14 cellular contexts compared by ENCODE assay signal in genomic region chr9:99025616-99026270, GRCh38.
"Had no signal": no experiment of that assay in that cellular context is flagged by ENCODE, and none has a peak within 500 bp of the region (broad histone marks: within the 10 kb centered on the region; RNA-seq: fewer than 3 reads in every experiment).

No MANE protein-coding gene starts in this region.

- H3K36me3 Mint-ChIP-seq: stimulated activated memory B cell treated with anti-CD40 and anti-IgM and Interleukin-4, amounts not matched to agents 10 μg/mL and 1 μg/mL and 100 μg/mL, for 72 hours; type B pancreatic cell had no signal

- H3K9me3 Mint-ChIP-seq: naive B cell; stimulated activated memory B cell treated with anti-CD40 and anti-IgM and Interleukin-4, amounts not matched to agents 10 μg/mL and 1 μg/mL and 100 μg/mL, for 72 hours; T-helper 1 cell treated with Interleukin-12 subunit alpha and Interleukin-12 subunit beta and Interleukin-4 antibody, amounts not matched to agents 30 μg/mL and 1 μg/mL, for 36 hours had no signal

- H3K27me3 ChIP-seq: body of pancreas had no signal

- FAIRE-seq: small intestine, TTC549 had no signal

- H3K9me3 ChIP-seq: body of pancreas, lower lobe of right lung had no signal

- H3K36me3 ChIP-seq: lower lobe of right lung had no signal

- H3K4me1 ChIP-seq: body of pancreas, lower lobe of right lung had no signal

- H3K4me3 ChIP-seq: body of pancreas, lower lobe of right lung had no signal

- H3K27me3 Mint-ChIP-seq: stimulated activated memory B cell treated with anti-CD40 and anti-IgM and Interleukin-4, amounts not matched to agents 10 μg/mL and 1 μg/mL and 100 μg/mL, for 72 hours had no signal

- H3K4me3 Mint-ChIP-seq: naive B cell; stimulated activated memory B cell treated with anti-CD40 and anti-IgM and Interleukin-4, amounts not matched to agents 10 μg/mL and 1 μg/mL and 100 μg/mL, for 72 hours; T-helper 1 cell treated with Interleukin-12 subunit alpha and Interleukin-12 subunit beta and Interleukin-4 antibody, amounts not matched to agents 30 μg/mL and 1 μg/mL, for 36 hours; type B pancreatic cell had no signal

- H3K27ac Mint-ChIP-seq: stimulated activated memory B cell treated with anti-CD40 and anti-IgM and Interleukin-4, amounts not matched to agents 10 μg/mL and 1 μg/mL and 100 μg/mL, for 72 hours; type B pancreatic cell had no signal

- DNase-seq: activated naive CD4-positive, alpha-beta T cell treated with anti-CD3 and anti-CD28 coated beads, Interleukin-2, amount 50 U/mL, for 16 hours; amniotic stem cell; body of pancreas; hypothalamus; lower lobe of right lung; midbrain; naive B cell; small intestine; substantia nigra had no signal

- H3K27ac ChIP-seq: body of pancreas, lower lobe of right lung had no signal

- ATAC-seq: body of pancreas; lower lobe of right lung; right cardiac atrium; stimulated activated memory B cell treated with anti-CD40 and anti-IgM and Interleukin-4, amounts not matched to agents 10 μg/mL and 1 μg/mL and 100 μg/mL, for 72 hours had no signal
